12 cellular contexts compared by ENCODE assay signal in the genomic region with DNA sequence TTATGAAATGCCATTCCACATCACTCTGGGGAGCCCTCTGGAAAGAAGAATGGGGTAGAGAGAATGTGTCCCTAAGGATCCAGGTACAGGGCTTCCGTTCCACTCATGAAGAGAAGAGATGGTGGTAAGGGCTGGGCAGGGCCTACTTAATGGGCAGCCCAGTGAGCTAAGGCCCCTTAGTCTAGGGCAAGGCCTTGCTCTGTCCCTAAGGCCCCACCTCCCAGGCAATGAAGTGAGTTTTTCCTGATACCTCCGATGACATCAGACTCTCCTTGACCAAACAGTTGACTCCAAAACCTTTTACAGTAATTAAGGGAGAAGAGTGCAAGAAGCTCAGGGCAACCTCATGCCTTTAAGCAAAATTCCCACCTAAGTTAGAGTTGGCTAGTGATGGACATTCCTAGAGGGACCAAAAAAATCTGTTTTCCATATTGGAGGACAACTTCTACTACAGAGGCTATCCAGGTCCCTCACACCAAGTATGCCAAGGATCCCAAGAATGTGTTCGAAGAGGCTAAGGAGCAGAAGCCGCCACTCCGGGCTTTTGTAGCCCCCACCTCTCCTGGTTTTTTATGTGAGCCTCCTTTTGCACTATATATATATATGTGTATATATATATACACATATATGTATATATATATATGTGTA. TPM values are rescaled to one million over a fixed set of nuclear protein-coding genes. Genes with fewer than 3 reads are reported as not detected.
DNase-seq lines count a peak whose midpoint lies in the region; ATAC-seq and TF ChIP-seq lines count a peak whose summit lies in the region.
"Had no signal": no experiment of that assay in that cellular context is flagged by ENCODE, and none has a peak within 500 bp of the region (broad histone marks: within the 10 kb centered on the region; RNA-seq: fewer than 3 reads in every experiment).

No MANE protein-coding gene starts in this region.

- TF ChIP-seq POLR2A in uterus (IDR thresholded peaks at IDR 0.05), result no peak

- peak overlapping the region; percentile 36 for H3K27ac ChIP-seq in right cardiac atrium (ENCODE audit: low read length)
- H3K27ac ChIP-seq in coronary artery, result peak overlapping the region; percentile 81 to 100
- peak overlapping the region; percentile 76 to 100 for H3K27ac ChIP-seq in uterus
- no peak overlapping the region for H3K27ac ChIP-seq in endodermal cell (ENCODE audit: low read depth, low read length)

- H3K9me3 ChIP-seq in right cardiac atrium (ENCODE audit: control insufficient read depth, low read length) (no peaks in the 10 kb centered on the region), uterus (no peaks in the 10 kb centered on the region), endodermal cell (ENCODE audit: control insufficient read depth, low read length) (no peaks in the 10 kb centered on the region)

- H3K9ac ChIP-seq in endodermal cell (ENCODE audit: extremely low read depth, low read length, poor library complexity, severe bottlenecking), result no peak overlapping the region

- H3K4me3 Mint-ChIP-seq in naive thymus-derived CD8-positive, alpha-beta T cell, result peak overlapping the region in 4 of 10 donors; percentile 20 to 90 (median 65)
- H3K4me3 Mint-ChIP-seq in endodermal cell, result no peak overlapping the region

- peak in 1 of 3 donors; percentile 32 for DNase-seq in right cardiac atrium
- DNase-seq in Right ventricle myocardium superior, result no peak
- no peak for DNase-seq in coronary artery (ENCODE audit: low spot score)
- DNase-seq in naive thymus-derived CD8-positive, alpha-beta T cell, result no peak
- peak in 1 of 2 donors; percentile 15 for DNase-seq in uterus
- no peak for DNase-seq in effector CD4-positive, alpha-beta T cell
- DNase-seq in left lobe of liver (ENCODE audit: low spot score), result no peak
- no peak for DNase-seq in endodermal cell
- DNase-seq: activated CD8-positive, alpha-beta memory T cell treated with anti-CD3 and anti-CD28 coated beads for 24 hours; GDM1; naive thymus-derived CD4-positive, alpha-beta T cell; T-helper 2 cell had no signal

- 87% methylated on average over 5 of the region's 5 CpGs for WGBS in right cardiac atrium
- WGBS in endodermal cell (ENCODE audit: insufficient coverage in 1 of 2, insufficient read length in 1 of 2), 2 experiments, result 88 to 96% methylated on average over 1 to 3 of the region's 5 CpGs

- H3K27me3 ChIP-seq in right cardiac atrium (ENCODE audit: control insufficient read depth, insufficient read depth) (no peaks in the 10 kb centered on the region), uterus (no peaks in the 10 kb centered on the region), endodermal cell (ENCODE audit: control insufficient read depth, insufficient read depth, low read length, poor library complexity, severe bottlenecking) (peaks cover 32% of the 10 kb centered on the region)

- no peaks in the 10 kb centered on the region for H3K27me3 Mint-ChIP-seq in naive thymus-derived CD8-positive, alpha-beta T cell
- peaks cover 28% of the 10 kb centered on the region for H3K27me3 Mint-ChIP-seq in endodermal cell (ENCODE audit: insufficient read depth)
- H3K27me3 Mint-ChIP-seq: naive thymus-derived CD4-positive, alpha-beta T cell had no signal

- H3K4me1 Mint-ChIP-seq in naive thymus-derived CD8-positive, alpha-beta T cell, result peaks cover 43 to 78% (median 72%) of the 10 kb centered on the region in 4 donors
- peaks cover 24% of the 10 kb centered on the region for H3K4me1 Mint-ChIP-seq in endodermal cell

- H3K36me3 ChIP-seq in uterus (no peaks in the 10 kb centered on the region), endodermal cell (ENCODE audit: control insufficient read depth, insufficient read depth, low read length) (no peaks in the 10 kb centered on the region)

- H3K4me1 ChIP-seq in right cardiac atrium (ENCODE audit: control insufficient read depth, insufficient read depth, low read length) (peaks cover 28% of the 10 kb centered on the region), uterus (peaks cover 5 to 8% of the 10 kb centered on the region in 2 donors), endodermal cell (ENCODE audit: control insufficient read depth, insufficient read depth, low read length) (peaks cover 3% of the 10 kb centered on the region)

- no peak for ATAC-seq in right cardiac atrium
- no peak for ATAC-seq in Right ventricle myocardium superior (ENCODE audit: poor library complexity)
- no peak for ATAC-seq in naive thymus-derived CD8-positive, alpha-beta T cell
- no peak for ATAC-seq in left lobe of liver
- ATAC-seq: naive thymus-derived CD4-positive, alpha-beta T cell had no signal

- no peaks in the 10 kb centered on the region for H3K9me3 Mint-ChIP-seq in naive thymus-derived CD8-positive, alpha-beta T cell
- no peaks in the 10 kb centered on the region for H3K9me3 Mint-ChIP-seq in endodermal cell
- H3K9me3 Mint-ChIP-seq: naive thymus-derived CD4-positive, alpha-beta T cell had no signal

- POLR2A ChIA-PET in naive thymus-derived CD8-positive, alpha-beta T cell (lab: Charles Lee), result interaction anchor here (1.2 to 6.5 kb wide), 4 partner anchors 10 to 15 kb away, joined by 3 to 42 read pairs (median 9); no protein-coding TSS in a partner anchor

- TF ChIP-seq CTCF in coronary artery (IDR thresholded peaks at IDR 0.05) (no peak), uterus (IDR thresholded peaks at IDR 0.05) (no peak), endodermal cell (conservative IDR thresholded peaks at IDR 0.05) (no peak)

- peaks cover 0 to 4% (median 2%) of the 10 kb centered on the region in 3 donors for H3K36me3 Mint-ChIP-seq in naive thymus-derived CD8-positive, alpha-beta T cell
- H3K36me3 Mint-ChIP-seq in endodermal cell (ENCODE audit: low read depth), result no peaks in the 10 kb centered on the region

- peak overlapping the region; percentile 26 for H3K4me3 ChIP-seq in right cardiac atrium (ENCODE audit: low read length)
- H3K4me3 ChIP-seq in coronary artery, result peak overlapping the region; percentile 62
- peak overlapping the region in 1 of 2 donors; percentile 9 for H3K4me3 ChIP-seq in uterus
- no peak overlapping the region for H3K4me3 ChIP-seq in endodermal cell (ENCODE audit: low read length)

- H3K27ac Mint-ChIP-seq in naive thymus-derived CD8-positive, alpha-beta T cell, result peak overlapping the region in 7 of 10 donors; percentile 24 to 93 (median 88)
- H3K27ac Mint-ChIP-seq in endodermal cell, result no peak overlapping the region

- intact Hi-C loops in right cardiac atrium (cut with DNase I) (loop anchor here in 1 of 4 donors (10.0 kb wide), 1 partner anchor 54 kb away; no protein-coding TSS in a partner anchor), Right ventricle myocardium superior (cut with DNase I) (no loop called here), uterus (cut with DNase I; ENCODE audit: low total_unique reads) (no loop called here)

RNA-seq across cellular contexts. Expression of a gene that starts 5.9 kb away (rescaled TPM):
- 10 to 100 TPM; 59.3 to 76.6 (median 72.6) TPM for total RNA-seq in right cardiac atrium
- 39.5 TPM for polyA plus RNA-seq in right cardiac atrium
- total RNA-seq in Right ventricle myocardium superior, result 50.9 TPM
- 10 to 100 TPM; 29.6 TPM for total RNA-seq in naive thymus-derived CD8-positive, alpha-beta T cell
- 1 to 10 TPM; 2.6 to 4.0 (median 3.2) TPM for polyA plus RNA-seq in naive thymus-derived CD8-positive, alpha-beta T cell
- total RNA-seq in uterus, result 100 to 1,000 TPM in 2 of 4 donors, 10 to 100 TPM in 2; 19.1 to 146 (median 98.7) TPM
- 35.5 TPM for total RNA-seq in left lobe of liver
- under 1 TPM; 0.13 to 0.31 TPM for total RNA-seq in endodermal cell
- polyA plus RNA-seq in endodermal cell (2013, experiment 1 of 2), result 0.32 TPM
- polyA plus RNA-seq in endodermal cell (2013, experiment 2 of 2), result 0.29 TPM

Comparison
In these comparisons a context has a peak if more than half of its experiments do, and no peak if none do; other contexts are left out.
1. RNA of a gene that starts 5.9 kb away (total RNA-seq): 19.1 to 146 TPM in uterus, 59.3 to 76.6 TPM in right cardiac atrium, 50.9 TPM in Right ventricle myocardium superior (single experiment), 35.5 TPM in left lobe of liver (single experiment) and 29.6 TPM in naive thymus-derived CD8-positive, alpha-beta T cell; 0.13 to 0.31 TPM in endodermal cell; every median in the first group is over 10 times any median in the second.